8 cellular contexts compared by ENCODE assay signal in the genomic region with DNA sequence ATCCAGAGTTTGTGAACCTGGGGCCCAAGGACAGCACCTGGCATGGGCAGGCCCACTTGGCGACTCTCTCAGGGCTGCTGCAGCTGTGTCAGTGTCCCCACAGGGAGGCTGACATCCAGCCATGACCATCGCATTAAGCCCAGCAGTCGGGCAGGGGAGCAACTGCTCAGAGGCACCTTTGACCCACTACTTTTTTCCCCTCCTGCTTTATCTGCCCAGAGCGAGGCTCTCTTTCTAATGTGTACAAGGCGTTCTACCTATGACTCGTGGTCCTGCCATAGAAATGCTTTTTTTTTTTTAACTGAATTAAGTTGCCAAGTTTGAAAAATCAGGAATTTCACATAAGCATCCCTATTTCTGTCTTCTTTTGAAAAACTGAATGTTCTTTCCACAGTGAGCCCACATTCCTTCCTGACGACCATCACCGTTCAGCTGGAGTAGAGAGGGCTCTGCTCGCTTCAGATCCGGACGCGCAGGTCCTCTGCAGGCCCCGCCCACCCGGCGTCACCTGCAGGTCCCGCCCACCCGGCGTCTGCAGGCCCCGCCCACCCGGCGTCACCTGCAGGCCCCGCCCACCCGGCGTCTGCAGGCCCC. TPM values are rescaled to one million over a fixed set of nuclear protein-coding genes. Genes with fewer than 3 reads are reported as not detected.
DNase-seq lines count a peak whose midpoint lies in the region; ATAC-seq and TF ChIP-seq lines count a peak whose summit lies in the region.

No MANE protein-coding gene starts in this region.

- no peak overlapping the region for H2AFZ ChIP-seq in osteoblast (ENCODE audit: low read length)

- no peaks in the 10 kb centered on the region for H3K4me1 ChIP-seq in osteoblast (ENCODE audit: insufficient read depth, low read length)

- H3K79me2 ChIP-seq in osteoblast (ENCODE audit: insufficient read depth, low read length) = no peaks in the 10 kb centered on the region

- no peaks in the 10 kb centered on the region for H3K9me3 ChIP-seq in osteoblast (ENCODE audit: low read depth, low read length)

- ATAC-seq in GM21390 (IDR thresholded peaks at IDR 0.05; ENCODE audit: unreplicated experiment) = peak; percentile 58
- peak; percentile 85 for ATAC-seq in left colon

- intact Hi-C loops in left colon (cut with DNase I, micrococcal nuclease) = no loop called here

- no peak overlapping the region for H3K27ac ChIP-seq in osteoblast (ENCODE audit: low read depth, low read length)

- H3K36me3 ChIP-seq in osteoblast (ENCODE audit: insufficient read depth, low read length) = no peaks in the 10 kb centered on the region

- DNase-seq in DMS 273 (lab: John Stamatoyannopoulos, UW; ENCODE audit: unreplicated experiment) (peak; percentile 63), DMS 273 treated with DMSO at 0.1 percent for 48 hours (lab: John Stamatoyannopoulos, UW) (no peak), LNCaP clone FGC (ENCODE audit: low read depth) (peak; percentile 27), left colon (peak; percentile 57 to 77), osteoblast (ENCODE audit: insufficient read length, low spot score, missing footprints) (no peak), AG08395 (ENCODE audit: low spot score) (no peak)
- DNase-seq in activated CD8-positive, alpha-beta memory T cell treated with anti-CD3 and anti-CD28 coated beads, Interleukin-2, amount 50 U/mL, for 1 hour (ENCODE audit: extremely low read depth) = peak; percentile 13

- no peak for TF ChIP-seq CTCF in LNCaP clone FGC (IDR thresholded peaks at IDR 0.05; ENCODE audit: control insufficient read depth, extremely low read depth, insufficient read depth)
- no peak for TF ChIP-seq CTCF in osteoblast (IDR thresholded peaks at IDR 0.05; ENCODE audit: extremely low read depth, low read depth, low read length)

- H3K4me3 ChIP-seq in LNCaP clone FGC (ENCODE audit: low read depth, low read length) (peak overlapping the region; percentile 33), osteoblast (ENCODE audit: insufficient read depth, low read length) (no peak overlapping the region)

- H3K27me3 ChIP-seq in osteoblast (ENCODE audit: insufficient read depth, low read length) = peaks cover 56% of the 10 kb centered on the region

- H4K20me1 ChIP-seq in osteoblast (ENCODE audit: insufficient read depth, low read length) = no peaks in the 10 kb centered on the region

- H3K4me2 ChIP-seq in osteoblast (ENCODE audit: insufficient read depth, low read length) = no peak overlapping the region

RNA-seq across cellular contexts. Expression of a gene that starts 0.4 kb away (rescaled TPM):
- total RNA-seq in left colon (not detected), osteoblast (0.72 TPM in 1 of 2 replicates, not detected in the other)

RNA-seq across cellular contexts. Expression of a gene that starts 16.2 kb away (rescaled TPM):
- not detected for total RNA-seq in left colon
- not detected in 2 replicates for total RNA-seq in osteoblast

Comparison
In these comparisons a context has a peak if more than half of its experiments do, and no peak if none do; other contexts are left out.
1. DNase-seq: peak in DMS 273 (single experiment), LNCaP clone FGC (single experiment), activated CD8-positive, alpha-beta memory T cell treated with anti-CD3 and anti-CD28 coated beads, Interleukin-2, amount 50 U/mL, for 1 hour (single experiment) and left colon (2 of 2); none in DMS 273 treated with DMSO at 0.1 percent for 48 hours (single experiment), osteoblast (single experiment) and AG08395 (single experiment).